In the genomic region with DNA sequence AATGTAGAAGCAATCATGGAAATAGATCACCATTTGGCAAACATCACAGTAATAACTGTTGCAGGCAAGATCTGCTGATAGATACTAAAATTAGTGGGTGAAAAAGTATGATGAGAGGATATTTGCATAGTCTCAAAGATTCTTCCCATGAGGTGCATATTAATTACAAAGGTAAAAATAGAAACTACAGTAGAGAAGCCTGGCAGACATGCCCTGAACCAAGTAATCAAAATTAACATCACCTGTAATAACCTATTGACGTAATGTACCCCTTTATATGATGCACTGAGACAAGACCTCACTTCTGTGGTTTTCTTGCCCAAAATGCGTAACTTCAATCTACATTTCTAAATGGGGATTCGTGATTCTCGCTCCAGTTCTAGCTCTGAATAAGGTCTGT, we compare ENCODE assay signal across 23 cellular contexts.
"Had no signal": no experiment of that assay in that cellular context is flagged by ENCODE, and none has a peak within 500 bp of the region (broad histone marks: within the 10 kb centered on the region; RNA-seq: fewer than 3 reads in every experiment).

No MANE protein-coding gene starts in this region.

- H3K36me3 ChIP-seq: left lung, lower lobe of right lung had no signal

- H3K27me3 ChIP-seq: foreskin keratinocyte, heart left ventricle, hepatocyte, left lung had no signal

- H3K27ac ChIP-seq: coronary artery, epithelial cell of prostate, foreskin keratinocyte, heart left ventricle, hepatocyte, left lung, lower lobe of right lung had no signal

- H3K4me3 ChIP-seq: coronary artery, heart left ventricle, hepatocyte, left lung, lower lobe of right lung, mucosa of descending colon had no signal

- H2AFZ ChIP-seq: hepatocyte had no signal

- H3K9me3 ChIP-seq: heart left ventricle, left lung, lower lobe of right lung, mucosa of descending colon had no signal

- H3K4me3 Mint-ChIP-seq: effector memory CD8-positive, alpha-beta T cell; endodermal cell; mesothelial cell of epicardium had no signal

- H3K4me1 ChIP-seq: foreskin keratinocyte, left lung had no signal

- ATAC-seq: effector memory CD8-positive, alpha-beta T cell; esophagus mucosa; foreskin keratinocyte; heart left ventricle; left cardiac atrium; left ventricle myocardium superior; lower lobe of right lung; mucosa of descending colon had no signal

- H3K9me3 Mint-ChIP-seq: effector memory CD8-positive, alpha-beta T cell; endodermal cell; mesothelial cell of epicardium had no signal

- H3K4me2 ChIP-seq: hepatocyte had no signal

- FAIRE-seq: colon, endometrium, frontal cortex, islet of Langerhans, keratinocyte had no signal

- H3K27me3 Mint-ChIP-seq: effector memory CD8-positive, alpha-beta T cell had no signal

- H3K27ac Mint-ChIP-seq: effector memory CD8-positive, alpha-beta T cell; endodermal cell; mesothelial cell of epicardium had no signal

- H3K36me3 Mint-ChIP-seq: mesothelial cell of epicardium had no signal

- DNase-seq: dermis blood vessel endothelial cell; effector CD8-positive, alpha-beta T cell; effector memory CD8-positive, alpha-beta T cell; endodermal cell; erythroblast; foreskin keratinocyte; heart left ventricle; left cardiac atrium; left lung; left ventricle myocardium superior; lower lobe of right lung; mesenchymal stem cell; mucosa of descending colon had no signal
